2 cellular contexts compared by ENCODE assay signal in genomic region chr9:136007906-136008692, GRCh38.
A peak's percentile ranks its signal among the peaks of the same experiment; 100 is the strongest.
TF ChIP-seq lines count a peak whose summit lies in the region.

No MANE protein-coding gene starts in this region.

TF ChIP-seq in IMR-90, 13 proteins besides CTCF, POLR2A, EP300 and RAD21:
- TF ChIP-seq FOS (IDR thresholded peaks at IDR 0.05; ENCODE audit: low read depth, low read length) (peak; percentile 99), SMC3 (IDR thresholded peaks at IDR 0.05; ENCODE audit: low read depth, low read length) (0 out of 2 replicates have a peak, but pooled peaks have one; percentile 5), USF2 (IDR thresholded peaks at IDR 0.05; ENCODE audit: low read depth, low read length) (no peak), BHLHE40 (IDR thresholded peaks at IDR 0.05; ENCODE audit: low read depth, low read length) (peak; percentile 49; the same call in 1 of the 2 replicates), CHD1 (IDR thresholded peaks at IDR 0.05; ENCODE audit: low read depth, low read length) (no peak)

TF ChIP-seq in endothelial cell of umbilical vein, 7 proteins besides CTCF, POLR2A, EP300 and RAD21:
- TF ChIP-seq JUN (IDR thresholded peaks at IDR 0.05; ENCODE audit: borderline replicate concordance, insufficient read depth, insufficient read length, low read depth) (peak; percentile 73), GATA2 (IDR thresholded peaks at IDR 0.05; ENCODE audit: insufficient read depth, insufficient read length, low read depth, low read length) (no peak), POLR2AphosphoS5 (IDR thresholded peaks at IDR 0.05; ENCODE audit: insufficient read depth, low read depth, low read length) (no peak), FOS (IDR thresholded peaks at IDR 0.05; ENCODE audit: borderline replicate concordance, insufficient read depth, low read length) (peak; percentile 96)
